In genomic region chr1:201673912-201674311, GRCh38 we compare ENCODE assay signal across 19 cellular contexts.
A peak's percentile ranks its signal among the peaks of the same experiment; 100 is the strongest.
DNase-seq lines count a peak whose midpoint lies in the region; ATAC-seq and TF ChIP-seq lines count a peak whose summit lies in the region.
"Had no signal": no experiment of that assay in that cellular context is flagged by ENCODE, and none has a peak within 500 bp of the region (broad histone marks: within the 10 kb centered on the region; RNA-seq: fewer than 3 reads in every experiment).

No MANE protein-coding gene starts in this region.

- H3K9ac ChIP-seq in BLaER1: no peak overlapping the region
- H3K9ac ChIP-seq: SK-N-SH had no signal

- H4K20me1 ChIP-seq in BLaER1: peaks cover 94% of the 10 kb centered on the region
- H4K20me1 ChIP-seq in PC-9 (ENCODE audit: insufficient read depth): no peaks in the 10 kb centered on the region

- peaks cover 63% of the 10 kb centered on the region for H3K4me1 Mint-ChIP-seq in nephron

- ATAC-seq in GM21447 (IDR thresholded peaks at IDR 0.05; ENCODE audit: unreplicated experiment): no peak
- ATAC-seq: PC-3 had no signal

- no peaks in the 10 kb centered on the region for H3K9me3 Mint-ChIP-seq in nephron
- H3K9me3 Mint-ChIP-seq: CD8-positive, alpha-beta memory T cell had no signal

- CTCF ChIA-PET in AG04450 (lab: Charles Lee) (no interaction called here), PC-9 (lab: Charles Lee) (no interaction called here)

- H3K27ac Mint-ChIP-seq in nephron: peak overlapping the region; percentile 67 to 91 (median 74)
- H3K27ac Mint-ChIP-seq: CD8-positive, alpha-beta memory T cell had no signal

- no peak for DNase-seq in AG04450 (ENCODE audit: low read depth, low spot score)
- DNase-seq in RPMI8226: peak; percentile 27
- DNase-seq in PC-9: no peak
- DNase-seq in stimulated activated CD4-positive, alpha-beta T cell treated with anti-CD3 and anti-CD28 coated beads, Interleukin-4, amount 100 ng/mL, for 4 hours: no peak
- DNase-seq in NOMO-1 (lab: John Stamatoyannopoulos, UW; ENCODE audit: unreplicated experiment in 2 of 2): no peak
- DNase-seq: C1 segment of cervical spinal cord; CD8-positive, alpha-beta memory T cell; EL; GF-D8; IMR-90; NCI-H1105; NCI-H524 treated with DMSO at 0.1 percent for 48 hours; PC-3; SHP77 treated with DMSO at 0.1 percent for 48 hours; SK-N-SH had no signal

- H2AFZ ChIP-seq in PC-9: no peak overlapping the region

- no peaks in the 10 kb centered on the region for H3K9me3 ChIP-seq in AG04450 (ENCODE audit: control insufficient read depth, insufficient read depth, low read length)
- H3K9me3 ChIP-seq in BLaER1: no peaks in the 10 kb centered on the region
- H3K9me3 ChIP-seq in PC-9 (ENCODE audit: insufficient read depth, low read depth): no peaks in the 10 kb centered on the region
- H3K9me3 ChIP-seq: SK-N-SH had no signal

- H3K36me3 Mint-ChIP-seq in nephron (ENCODE audit: low read depth): no peaks in the 10 kb centered on the region
- H3K36me3 Mint-ChIP-seq: CD8-positive, alpha-beta memory T cell had no signal

- H3K9me2 ChIP-seq in PC-9 (ENCODE audit: insufficient read depth): no peaks in the 10 kb centered on the region
- H3K9me2 ChIP-seq: SK-N-SH had no signal

- H3K4me3 Mint-ChIP-seq in nephron: no peak overlapping the region
- H3K4me3 Mint-ChIP-seq: CD8-positive, alpha-beta memory T cell had no signal

- POLR2A ChIA-PET in AG04450 (lab: Yijun Ruan, JAX): no interaction called here
- POLR2A ChIA-PET in PC-9 (lab: Charles Lee; ENCODE audit: unreplicated experiment): no interaction called here

- 0 out of 2 replicates have a peak overlapping the region, but pooled peaks have one; percentile 5 for H3K4me2 ChIP-seq in BLaER1
- no peak overlapping the region for H3K4me2 ChIP-seq in PC-9

- H3K27me3 ChIP-seq in AG04450 (ENCODE audit: control insufficient read depth, insufficient read depth, low read length) (no peaks in the 10 kb centered on the region), BLaER1 (no peaks in the 10 kb centered on the region), PC-9 (ENCODE audit: insufficient read depth, low read depth) (no peaks in the 10 kb centered on the region)

- intact Hi-C loops in PC-9 (cut with micrococcal nuclease; ENCODE audit: unreplicated experiment): no loop called here

- peak overlapping the region; percentile 2 for H3K27ac ChIP-seq in AG04450 (ENCODE audit: low read depth, low read length)
- no peak overlapping the region for H3K27ac ChIP-seq in BLaER1
- no peak overlapping the region for H3K27ac ChIP-seq in PC-9
- H3K27ac ChIP-seq: RWPE1 had no signal

- H3K27me3 Mint-ChIP-seq in nephron (ENCODE audit: low read depth): no peaks in the 10 kb centered on the region

- H3K4me3 ChIP-seq in AG04450 (ENCODE audit: low read depth, low read length) (no peak overlapping the region), BLaER1 (no peak overlapping the region), PC-9 (no peak overlapping the region)

- H3K4me1 ChIP-seq in BLaER1 (peaks cover 43% of the 10 kb centered on the region), PC-9 (replicated peaks; ENCODE audit: insufficient read depth) (no peaks in the 10 kb centered on the region)

- no peaks in the 10 kb centered on the region for H3F3A ChIP-seq in PC-9 (ENCODE audit: insufficient read depth, low read depth)

- BruUV-seq in PC-9 (replicated peaks; lab: Mats Ljungman, UMichigan): no TSS peak

- H3K79me2 ChIP-seq in PC-9 (ENCODE audit: low read depth): no peaks in the 10 kb centered on the region

- H3K36me3 ChIP-seq in BLaER1: peaks cover 52% of the 10 kb centered on the region
- no peaks in the 10 kb centered on the region for H3K36me3 ChIP-seq in PC-9 (ENCODE audit: low read depth)

- TF ChIP-seq CTCF in AG04450 (IDR thresholded peaks at IDR 0.05; ENCODE audit: low read depth, low read length): no peak
- no peak for TF ChIP-seq CTCF in nephron (IDR thresholded peaks at IDR 0.05; ENCODE audit: unreplicated experiment in 3 of 3)
- no peak for TF ChIP-seq CTCF in PC-9 (conservative IDR thresholded peaks at IDR 0.05)
